15 cellular contexts compared by ENCODE assay signal in genomic region chr13:39047560-39047959, GRCh38. TPM values are rescaled to one million over a fixed set of nuclear protein-coding genes. Genes with fewer than 3 reads are reported as not detected.
DNase-seq lines count a peak whose midpoint lies in the region; ATAC-seq, FAIRE-seq and TF ChIP-seq lines count a peak whose summit lies in the region.
"Had no signal": no experiment of that assay in that cellular context is flagged by ENCODE, and none has a peak within 500 bp of the region (broad histone marks: within the 10 kb centered on the region; RNA-seq: fewer than 3 reads in every experiment).

No MANE protein-coding gene starts in this region.

- peaks cover 12% of the 10 kb centered on the region for H3K36me3 Mint-ChIP-seq in Caco-2 (ENCODE audit: insufficient read depth, unreplicated experiment)

- no peaks in the 10 kb centered on the region for H3K4me1 Mint-ChIP-seq in Caco-2 (ENCODE audit: low read depth, unreplicated experiment)

- no peak for TF ChIP-seq EP300 in stomach (IDR thresholded peaks at IDR 0.05)

- no peak for TF ChIP-seq POLR2A in stomach (IDR thresholded peaks at IDR 0.05)

- H3K4me3 ChIP-seq in Caco-2 (ENCODE audit: low read depth, low read length) (no peak overlapping the region), bronchial epithelial cell (ENCODE audit: low read depth, low read length) (no peak overlapping the region), stomach (no peak overlapping the region)
- H3K4me3 ChIP-seq: esophagus muscularis mucosa had no signal

- H3K27ac ChIP-seq in stomach: no peak overlapping the region
- H3K27ac ChIP-seq: esophagus muscularis mucosa had no signal

- no peaks in the 10 kb centered on the region for H3K9me3 Mint-ChIP-seq in Caco-2 (ENCODE audit: unreplicated experiment)
- H3K9me3 Mint-ChIP-seq: natural killer cell treated with Interleukin-12 subunit alpha and Interleukin-12 subunit beta and Interleukin-15 and Interleukin-18, amount 100 ng/mL, for 72 hours had no signal

- BruUV-seq in Caco-2 (replicated peaks; lab: Mats Ljungman, UMichigan): no TSS peak

- ATAC-seq in activated CD4-positive, CD25-positive, alpha-beta regulatory T cell treated with anti-CD3 and anti-CD28 coated beads, Interleukin-2, amount 50 U/mL, for 24 hours: no peak
- no peak for ATAC-seq in GM18858 (IDR thresholded peaks at IDR 0.05; ENCODE audit: unreplicated experiment)
- ATAC-seq: natural killer cell treated with Interleukin-12 subunit alpha and Interleukin-12 subunit beta and Interleukin-15 and Interleukin-18, amount 100 ng/mL, for 72 hours; Right ventricle myocardium inferior had no signal

- H3K4me1 ChIP-seq in Caco-2 (no peaks in the 10 kb centered on the region), stomach (no peaks in the 10 kb centered on the region)
- H3K4me1 ChIP-seq: esophagus muscularis mucosa had no signal

- TF ChIP-seq CTCF in Caco-2 (IDR thresholded peaks at IDR 0.05; ENCODE audit: insufficient read depth in 1 of 2, low read depth in 1 of 2, low read length in 1 of 2, severe bottlenecking in 1 of 2, unreplicated experiment in 1 of 2) (peak; percentile 21 to 46), bronchial epithelial cell (IDR thresholded peaks at IDR 0.05; ENCODE audit: insufficient read depth, low read length, severe bottlenecking) (peak; percentile 24), stomach (IDR thresholded peaks at IDR 0.05) (no peak)

- H3K9me3 ChIP-seq in Caco-2: no peaks in the 10 kb centered on the region
- no peaks in the 10 kb centered on the region for H3K9me3 ChIP-seq in stomach
- H3K9me3 ChIP-seq: esophagus muscularis mucosa had no signal

- DNase-seq in Caco-2 (peak; percentile 49 to 64), Kasumi-1 (lab: John Stamatoyannopoulos, UW) (peak; percentile 5 to 20), bronchial epithelial cell (ENCODE audit: low read depth) (peak; percentile 50), mucosa of gallbladder (ENCODE audit: low spot score) (peak; percentile 14), stomach (no peak), RPMI8226 (no peak)
- DNase-seq: activated CD4-positive, CD25-positive, alpha-beta regulatory T cell; Karpas-422; stimulated activated CD4-positive, alpha-beta T cell treated with anti-CD3 and anti-CD28 coated beads, Interleukin-15, amount 100 ng/mL, for 24 hours had no signal

- H3K36me3 ChIP-seq in Caco-2 (ENCODE audit: control insufficient read depth, insufficient read depth, low read length): no peaks in the 10 kb centered on the region
- H3K36me3 ChIP-seq in bronchial epithelial cell (ENCODE audit: control insufficient read depth, insufficient read depth, low read length): no peaks in the 10 kb centered on the region
- peaks cover 5 to 56% (median 35%) of the 10 kb centered on the region in 4 donors for H3K36me3 ChIP-seq in stomach

- POLR2A ChIA-PET in Caco-2 (lab: Charles Lee): no interaction called here

- H3K27ac Mint-ChIP-seq in Caco-2 (ENCODE audit: unreplicated experiment): no peak overlapping the region
- H3K27ac Mint-ChIP-seq: natural killer cell treated with Interleukin-12 subunit alpha and Interleukin-12 subunit beta and Interleukin-15 and Interleukin-18, amount 100 ng/mL, for 72 hours had no signal

- intact Hi-C loops in Caco-2 (cut with micrococcal nuclease; ENCODE audit: unreplicated experiment) (loop anchor here (5.0 kb wide), 1 partner anchor 570 kb away; no protein-coding TSS in a partner anchor), stomach (cut with DNase I; ENCODE audit: low total_unique reads) (no loop called here)

- 13 to 50% (median 30%) methylated on average over 2 of the region's 2 CpGs for WGBS in stomach, 5 donors

- CTCF ChIA-PET in Caco-2 (lab: Charles Lee): interaction anchor here (0.7 kb wide), 1 partner anchor 216 kb away, joined by 3 read pairs; no protein-coding TSS in a partner anchor

- no peaks in the 10 kb centered on the region for H3K27me3 ChIP-seq in Caco-2 (replicated peaks; ENCODE audit: control insufficient read depth, insufficient read depth, low read length)
- no peaks in the 10 kb centered on the region for H3K27me3 ChIP-seq in bronchial epithelial cell (ENCODE audit: control insufficient read depth, insufficient read depth, low read length)
- no peaks in the 10 kb centered on the region for H3K27me3 ChIP-seq in stomach
- H3K27me3 ChIP-seq: esophagus muscularis mucosa had no signal

- FAIRE-seq in bronchial epithelial cell (lab: Jason Lieb, UNC): peak; percentile 28

- H3K4me3 Mint-ChIP-seq in Caco-2 (ENCODE audit: unreplicated experiment): no peak overlapping the region
- H3K4me3 Mint-ChIP-seq: natural killer cell treated with Interleukin-12 subunit alpha and Interleukin-12 subunit beta and Interleukin-15 and Interleukin-18, amount 100 ng/mL, for 72 hours had no signal

- H3K27me3 Mint-ChIP-seq in Caco-2 (ENCODE audit: insufficient read depth, unreplicated experiment): no peaks in the 10 kb centered on the region
- H3K27me3 Mint-ChIP-seq: natural killer cell treated with Interleukin-12 subunit alpha and Interleukin-12 subunit beta and Interleukin-15 and Interleukin-18, amount 100 ng/mL, for 72 hours had no signal

RNA-seq across cellular contexts. Expression of gene NHLRC3, which starts 9.3 kb away (rescaled TPM):
- total RNA-seq in Caco-2 (2022): 35.8 and 38.1 TPM in 2 replicates
- total RNA-seq in bronchial epithelial cell: 9.0 and 10.0 TPM in 2 replicates
- total RNA-seq in mucosa of gallbladder: 27.4 TPM
- 10 to 100 TPM in 4 of 5 donors, 1 to 10 TPM in 1; 4.1 to 74.4 (median 20.3) TPM for total RNA-seq in stomach
- 1 to 10 TPM; 4.4 to 8.5 (median 5.7) TPM for polyA plus RNA-seq in stomach

RNA-seq across cellular contexts. Expression of gene PROSER1, which starts 9.7 kb away (rescaled TPM):
- total RNA-seq in Caco-2 (2022) (75.6 and 85.0 TPM in 2 replicates), bronchial epithelial cell (9.5 and 14.8 TPM in 2 replicates), mucosa of gallbladder (27.4 TPM), stomach (100 to 1,000 TPM in 1 of 5 donors, 10 to 100 TPM in 4; 10.3 to 176 (median 27.5) TPM)
- 10 to 100 TPM in 2 of 3 donors, 1 to 10 TPM in 1; 5.7 to 10.3 (median 10.1) TPM for polyA plus RNA-seq in stomach

RNA-seq across cellular contexts. Expression of gene STOML3, which starts 56.9 kb away (rescaled TPM):
- 0.16 and 0.43 TPM in 2 replicates for total RNA-seq in Caco-2 (2022)
- total RNA-seq in bronchial epithelial cell: not detected in 2 replicates
- not detected for total RNA-seq in mucosa of gallbladder
- total RNA-seq in stomach: not detected
- not detected for polyA plus RNA-seq in stomach
- total RNA-seq: esophagus muscularis mucosa; kidney epithelial cell; natural killer cell treated with Interleukin-12 subunit alpha and Interleukin-12 subunit beta and Interleukin-15 and Interleukin-18, amount 100 ng/mL, for 72 hours; Right ventricle myocardium inferior had no signal

Comparison
In these comparisons a context has a peak if more than half of its experiments do, and no peak if none do; other contexts are left out.
1. DNase-seq: peak in Caco-2 (2 of 2), Kasumi-1 (2 of 2), bronchial epithelial cell (single experiment) and mucosa of gallbladder (single experiment); none in stomach (single experiment) and RPMI8226 (single experiment).
2. CTCF ChIP-seq: peak in Caco-2 (2 of 2) and bronchial epithelial cell (single experiment); none in stomach (0 of 7).